Comparison of ENCODE assay signal across 19 cellular contexts in the genomic region with DNA sequence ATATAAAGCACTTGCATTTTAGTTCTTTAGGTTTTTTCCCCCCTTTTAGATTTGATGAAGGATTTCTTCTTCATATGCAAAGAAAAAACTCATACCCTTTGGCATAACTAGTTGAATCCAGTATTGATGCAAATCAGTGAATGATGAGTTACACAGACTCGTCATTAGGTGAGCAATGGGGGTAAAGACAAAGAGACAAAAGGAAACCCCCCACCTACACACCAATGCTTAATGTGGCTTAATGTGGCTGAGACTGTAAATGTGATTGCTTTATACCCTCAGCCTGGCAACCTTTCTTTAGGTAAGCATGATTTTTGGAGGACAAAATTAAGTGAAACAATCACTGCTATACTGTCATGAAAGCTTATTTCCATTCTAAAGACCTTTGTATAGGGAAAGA. TPM values are rescaled to one million over a fixed set of nuclear protein-coding genes. Genes with fewer than 3 reads are reported as not detected.
DNase-seq lines count a peak whose midpoint lies in the region; ATAC-seq and TF ChIP-seq lines count a peak whose summit lies in the region.
"Had no signal": no experiment of that assay in that cellular context is flagged by ENCODE, and none has a peak within 500 bp of the region (broad histone marks: within the 10 kb centered on the region; RNA-seq: fewer than 3 reads in every experiment).

No MANE protein-coding gene starts in this region.

- H3K9me3 ChIP-seq in left lung, result no peaks in the 10 kb centered on the region
- H3K9me3 ChIP-seq: gastroesophageal sphincter, spleen, stomach had no signal

- no peak overlapping the region for H3K27ac ChIP-seq in left lung
- H3K27ac ChIP-seq: cardiac muscle cell, dorsolateral prefrontal cortex, gastroesophageal sphincter, GM23248, neural progenitor cell, stomach had no signal

- H3K36me3 ChIP-seq in left lung, result peaks cover 0 to 35% of the 10 kb centered on the region in 2 donors
- H3K36me3 ChIP-seq: cardiac muscle cell, neural progenitor cell had no signal

- H3K27ac Mint-ChIP-seq in activated CD8-positive, alpha-beta memory T cell treated with anti-CD3 and anti-CD28 coated beads, Interleukin-2, amount 10 ng/mL, durations not matched to agents 7 days and 5 days, result peak overlapping the region; percentile 59
- peak overlapping the region; percentile 96 for H3K27ac Mint-ChIP-seq in activated naive CD8-positive, alpha-beta T cell
- peak overlapping the region; percentile 72 for H3K27ac Mint-ChIP-seq in stimulated activated effector memory CD8-positive, alpha-beta T cell treated with anti-CD3 and anti-CD28 coated beads, Interleukin-12 subunit alpha, Interleukin-12 subunit beta, amount 100 ng/mL, for 72 hours
- H3K27ac Mint-ChIP-seq: neural progenitor cell had no signal

- TF ChIP-seq CTCF in left lung (IDR thresholded peaks at IDR 0.05), result no peak

- no peak overlapping the region for H3K4me3 Mint-ChIP-seq in activated CD8-positive, alpha-beta memory T cell treated with anti-CD3 and anti-CD28 coated beads, Interleukin-2, amount 10 ng/mL, durations not matched to agents 7 days and 5 days
- H3K4me3 Mint-ChIP-seq in activated naive CD8-positive, alpha-beta T cell, result peak overlapping the region; percentile 77
- H3K4me3 Mint-ChIP-seq in stimulated activated effector memory CD8-positive, alpha-beta T cell treated with anti-CD3 and anti-CD28 coated beads, Interleukin-12 subunit alpha, Interleukin-12 subunit beta, amount 100 ng/mL, for 72 hours, result peak overlapping the region; percentile 12
- H3K4me3 Mint-ChIP-seq: neural progenitor cell had no signal

- H3K4me1 ChIP-seq in left lung, result no peaks in the 10 kb centered on the region
- H3K4me1 ChIP-seq: gastroesophageal sphincter had no signal

- no peak for DNase-seq in activated CD8-positive, alpha-beta memory T cell treated with anti-CD3 and anti-CD28 coated beads, Interleukin-2, amount 10 ng/mL, durations not matched to agents 7 days and 5 days
- DNase-seq in activated CD8-positive, alpha-beta memory T cell treated with anti-CD3 and anti-CD28 coated beads, Interleukin-2, amount 50 U/mL, for 48 hours, result no peak
- no peak for DNase-seq in stimulated activated effector memory CD8-positive, alpha-beta T cell treated with anti-CD3 and anti-CD28 coated beads, Interleukin-12 subunit alpha, Interleukin-12 subunit beta, amount 100 ng/mL, for 72 hours (ENCODE audit: low spot score in 2 of 2)
- DNase-seq in left lung, result no peak
- DNase-seq: dorsolateral prefrontal cortex, GM23248, SHP77, spleen, stomach had no signal

- peaks cover 50% of the 10 kb centered on the region for H3K4me1 Mint-ChIP-seq in activated CD8-positive, alpha-beta memory T cell treated with anti-CD3 and anti-CD28 coated beads, Interleukin-2, amount 10 ng/mL, durations not matched to agents 7 days and 5 days
- peaks cover 51% of the 10 kb centered on the region for H3K4me1 Mint-ChIP-seq in activated naive CD8-positive, alpha-beta T cell (ENCODE audit: low read depth)
- H3K4me1 Mint-ChIP-seq in stimulated activated effector memory CD8-positive, alpha-beta T cell treated with anti-CD3 and anti-CD28 coated beads, Interleukin-12 subunit alpha, Interleukin-12 subunit beta, amount 100 ng/mL, for 72 hours, result peaks cover 46% of the 10 kb centered on the region

- H3K36me3 Mint-ChIP-seq in activated CD8-positive, alpha-beta memory T cell treated with anti-CD3 and anti-CD28 coated beads, Interleukin-2, amount 10 ng/mL, durations not matched to agents 7 days and 5 days, result peaks cover 32% of the 10 kb centered on the region
- peaks cover 10% of the 10 kb centered on the region for H3K36me3 Mint-ChIP-seq in activated naive CD8-positive, alpha-beta T cell
- H3K36me3 Mint-ChIP-seq in stimulated activated effector memory CD8-positive, alpha-beta T cell treated with anti-CD3 and anti-CD28 coated beads, Interleukin-12 subunit alpha, Interleukin-12 subunit beta, amount 100 ng/mL, for 72 hours, result peaks cover 6% of the 10 kb centered on the region
- H3K36me3 Mint-ChIP-seq: neural progenitor cell had no signal

- intact Hi-C loops in left lung (cut with DNase I), result no loop called here

- CTCF ChIA-PET in activated CD8-positive, alpha-beta memory T cell treated with anti-CD3 and anti-CD28 coated beads, Interleukin-2, amount 10 ng/mL, durations not matched to agents 7 days and 5 days (lab: Charles Lee), result no interaction called here

- no peak overlapping the region for H3K4me3 ChIP-seq in left lung
- H3K4me3 ChIP-seq: cardiac muscle cell, dorsolateral prefrontal cortex, gastroesophageal sphincter, GM23248, neural progenitor cell, spleen, stomach had no signal

- no peaks in the 10 kb centered on the region for H3K27me3 ChIP-seq in left lung
- H3K27me3 ChIP-seq: cardiac muscle cell, gastroesophageal sphincter, neural progenitor cell, spleen, stomach had no signal

- no peaks in the 10 kb centered on the region for H3K27me3 Mint-ChIP-seq in activated CD8-positive, alpha-beta memory T cell treated with anti-CD3 and anti-CD28 coated beads, Interleukin-2, amount 10 ng/mL, durations not matched to agents 7 days and 5 days
- no peaks in the 10 kb centered on the region for H3K27me3 Mint-ChIP-seq in activated naive CD8-positive, alpha-beta T cell

- ATAC-seq in activated CD8-positive, alpha-beta memory T cell treated with anti-CD3 and anti-CD28 coated beads, Interleukin-2, amount 10 ng/mL, durations not matched to agents 7 days and 5 days, result no peak
- ATAC-seq in GM19463 (IDR thresholded peaks at IDR 0.05; ENCODE audit: unreplicated experiment) (peak; percentile 36), left lung (no peak), GM18498 (IDR thresholded peaks at IDR 0.05; ENCODE audit: unreplicated experiment) (no peak), HG03469 (IDR thresholded peaks at IDR 0.05; ENCODE audit: unreplicated experiment) (no peak)
- peak; percentile 94 for ATAC-seq in stimulated activated effector memory CD8-positive, alpha-beta T cell treated with anti-CD3 and anti-CD28 coated beads, Interleukin-12 subunit alpha, Interleukin-12 subunit beta, amount 100 ng/mL, for 72 hours
- ATAC-seq: gastroesophageal sphincter had no signal

- H3K9me3 Mint-ChIP-seq in activated CD8-positive, alpha-beta memory T cell treated with anti-CD3 and anti-CD28 coated beads, Interleukin-2, amount 10 ng/mL, durations not matched to agents 7 days and 5 days (ENCODE audit: low read depth), result no peaks in the 10 kb centered on the region
- H3K9me3 Mint-ChIP-seq in activated naive CD8-positive, alpha-beta T cell (ENCODE audit: low read depth), result no peaks in the 10 kb centered on the region
- no peaks in the 10 kb centered on the region for H3K9me3 Mint-ChIP-seq in stimulated activated effector memory CD8-positive, alpha-beta T cell treated with anti-CD3 and anti-CD28 coated beads, Interleukin-12 subunit alpha, Interleukin-12 subunit beta, amount 100 ng/mL, for 72 hours

RNA-seq across cellular contexts. Expression of a gene that starts 39.5 kb away (rescaled TPM):
- total RNA-seq in activated CD8-positive, alpha-beta memory T cell treated with anti-CD3 and anti-CD28 coated beads, Interleukin-2, amount 10 ng/mL, durations not matched to agents 7 days and 5 days, result 10 to 100 TPM in 1 of 2 experiments, 1 to 10 TPM in 1; 5.9 to 12.7 TPM
- under 1 TPM; 0.41 to 0.92 TPM for total RNA-seq in left lung
- total RNA-seq: cardiac muscle cell, GM23248, LHCN-M2, pulmonary artery endothelial cell, ureter had no signal

Comparison
In these comparisons a context has a peak if more than half of its experiments do, and no peak if none do; other contexts are left out.
1. ATAC-seq: peak in GM19463 (single experiment) and stimulated activated effector memory CD8-positive, alpha-beta T cell treated with anti-CD3 and anti-CD28 coated beads, Interleukin-12 subunit alpha, Interleukin-12 subunit beta, amount 100 ng/mL, for 72 hours (single experiment); none in activated CD8-positive, alpha-beta memory T cell treated with anti-CD3 and anti-CD28 coated beads, Interleukin-2, amount 10 ng/mL, durations not matched to agents 7 days and 5 days (single experiment), left lung (single experiment), GM18498 (single experiment) and HG03469 (single experiment).
2. Peak in every context shown above with its lines, with median percentiles within 50 percentile points of each other: H3K27ac Mint-ChIP-seq.